In the genomic region with DNA sequence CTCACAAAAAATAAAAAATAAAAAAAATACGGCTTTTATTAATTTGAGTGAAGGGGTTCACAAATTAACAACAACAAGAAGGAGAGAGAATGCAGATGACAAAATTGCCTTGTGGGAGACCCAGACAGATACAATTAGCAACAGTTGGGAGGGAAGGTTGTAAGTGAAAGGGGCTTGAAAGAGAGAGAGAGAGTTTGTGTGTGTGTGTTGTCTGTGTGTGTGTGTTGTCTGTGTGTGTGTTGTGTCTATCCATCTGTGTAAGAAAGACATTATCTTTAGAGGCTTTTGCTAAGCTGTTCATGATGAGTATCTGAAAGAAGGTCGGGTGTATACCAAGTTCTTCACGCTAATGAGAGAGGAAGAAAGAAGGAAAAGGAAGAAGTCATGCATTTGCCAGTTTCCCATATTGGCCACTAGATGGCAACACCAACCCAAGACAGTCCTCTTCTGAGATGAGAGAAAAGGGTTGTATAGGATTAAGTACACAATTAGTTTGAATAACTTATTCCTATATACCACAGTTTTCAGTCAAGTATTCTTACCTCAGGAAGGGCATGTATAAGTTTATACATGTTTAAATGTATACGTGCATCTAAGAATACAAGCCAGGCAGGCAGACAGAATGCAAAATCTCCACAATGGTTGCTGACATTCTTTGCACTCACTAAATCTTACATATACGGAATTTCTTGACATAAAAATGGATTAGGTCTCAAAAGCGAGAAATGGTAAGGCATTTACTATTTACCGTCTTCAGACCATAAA, we compare ENCODE assay signal across 8 cellular contexts.
A peak's percentile ranks its signal among the peaks of the same experiment; 100 is the strongest.
DNase-seq lines count a peak whose midpoint lies in the region; ATAC-seq, FAIRE-seq and TF ChIP-seq lines count a peak whose summit lies in the region.

No MANE protein-coding gene starts in this region.

- H3K27ac ChIP-seq in RWPE2 (ENCODE audit: poor library complexity, severe bottlenecking) (peak overlapping the region; percentile 25), breast epithelium (peak overlapping the region; percentile 16 to 31)

- in situ Hi-C loops in KBM-7 (cut with MboI; ENCODE audit: low pct_unique_long_range_greater_than_20kb, low sequenced_read_pairs), result no loop called here

- H3K27me3 ChIP-seq in RWPE2 (ENCODE audit: insufficient read depth, poor library complexity, severe bottlenecking) (no peaks in the 10 kb centered on the region), breast epithelium (no peaks in the 10 kb centered on the region)

- TF ChIP-seq POLR2A in breast epithelium (IDR thresholded peaks at IDR 0.05), result no peak

- DNase-seq in activated CD4-positive, CD25-positive, alpha-beta regulatory T cell treated with anti-CD3 and anti-CD28 coated beads, Interleukin-2, amount 50 U/mL, for 16 hours (ENCODE audit: low read depth, low spot score), result peak; percentile 12
- DNase-seq in activated CD4-positive, CD25-positive, alpha-beta regulatory T cell (lab: John Stamatoyannopoulos, UW), result no peak
- peak; percentile 78 for DNase-seq in KBM-7
- no peak for DNase-seq in RWPE2 (ENCODE audit: low spot score)
- DNase-seq in breast epithelium (ENCODE audit: low spot score in 2 of 2), result no peak
- peak; percentile 14 for DNase-seq in stimulated activated CD4-positive, alpha-beta T cell treated with anti-CD3 and anti-CD28 coated beads, Interleukin-1b, Interleukin-23, amount 100 ng/mL, for 48 hours

- peak overlapping the region; percentile 23 for H3K4me3 ChIP-seq in RWPE2 (ENCODE audit: severe bottlenecking)
- H3K4me3 ChIP-seq in breast epithelium, result peak overlapping the region; percentile 39 to 63 (median 48)

- ATAC-seq in GM21619 (IDR thresholded peaks at IDR 0.05; ENCODE audit: unreplicated experiment) (peak; percentile 76), RWPE2 (ENCODE audit: low read depth) (peak; percentile 85)

- intact Hi-C loops in breast epithelium (cut with DNase I; ENCODE audit: low total_unique reads), result no loop called here

- no peaks in the 10 kb centered on the region for H3K36me3 ChIP-seq in RWPE2 (ENCODE audit: low read depth)
- no peaks in the 10 kb centered on the region for H3K36me3 ChIP-seq in breast epithelium

- H3K9me3 ChIP-seq in RWPE2 (ENCODE audit: severe bottlenecking) (no peaks in the 10 kb centered on the region), breast epithelium (no peaks in the 10 kb centered on the region)

- H3K4me1 ChIP-seq in RWPE2 (ENCODE audit: insufficient read depth, poor library complexity, severe bottlenecking) (no peaks in the 10 kb centered on the region), breast epithelium (no peaks in the 10 kb centered on the region)

- peak; percentile 92 for FAIRE-seq in islet of Langerhans (lab: Jason Lieb, UNC)

- TF ChIP-seq CTCF in RWPE2 (IDR thresholded peaks at IDR 0.05; ENCODE audit: poor library complexity, severe bottlenecking) (peak; percentile 95), breast epithelium (IDR thresholded peaks at IDR 0.05) (peak; percentile 58 to 81 (median 79))

Comparison
In these comparisons a context has a peak if more than half of its experiments do, and no peak if none do; other contexts are left out.
1. DNase-seq: peak in activated CD4-positive, CD25-positive, alpha-beta regulatory T cell treated with anti-CD3 and anti-CD28 coated beads, Interleukin-2, amount 50 U/mL, for 16 hours (single experiment), KBM-7 (single experiment) and stimulated activated CD4-positive, alpha-beta T cell treated with anti-CD3 and anti-CD28 coated beads, Interleukin-1b, Interleukin-23, amount 100 ng/mL, for 48 hours (single experiment); none in activated CD4-positive, CD25-positive, alpha-beta regulatory T cell (0 of 4), RWPE2 (single experiment) and breast epithelium (0 of 2).